In genomic region chr5:113748403-113748802, GRCh38 we compare ENCODE assay signal across 19 cellular contexts.
DNase-seq lines count a peak whose midpoint lies in the region; ATAC-seq and TF ChIP-seq lines count a peak whose summit lies in the region.
"Had no signal": no experiment of that assay in that cellular context is flagged by ENCODE, and none has a peak within 500 bp of the region (broad histone marks: within the 10 kb centered on the region; RNA-seq: fewer than 3 reads in every experiment).

No MANE protein-coding gene starts in this region.

- H3K4me1 Mint-ChIP-seq in activated T-helper 17 cell treated with anti-CD3 and anti-CD28 coated beads, Interleukin-2, amount 50 U/mL, for 72 hours = no peaks in the 10 kb centered on the region
- H3K4me1 Mint-ChIP-seq in activated CD8-positive, alpha-beta T cell treated with anti-CD3 and anti-CD28 coated beads, Interleukin-2, amount 10 ng/mL, durations not matched to agents 7 days and 5 days (ENCODE audit: low read depth) = no peaks in the 10 kb centered on the region
- H3K4me1 Mint-ChIP-seq: CD4-positive, alpha-beta memory T cell had no signal

- no peaks in the 10 kb centered on the region for H3K27me3 Mint-ChIP-seq in activated T-helper 17 cell treated with anti-CD3 and anti-CD28 coated beads, Interleukin-2, amount 50 U/mL, for 72 hours
- H3K27me3 Mint-ChIP-seq in activated CD8-positive, alpha-beta T cell treated with anti-CD3 and anti-CD28 coated beads, Interleukin-2, amount 10 ng/mL, durations not matched to agents 7 days and 5 days (ENCODE audit: low read depth) = no peaks in the 10 kb centered on the region
- H3K27me3 Mint-ChIP-seq: CD4-positive, alpha-beta memory T cell had no signal

- H3K4me1 ChIP-seq in RWPE2 (ENCODE audit: insufficient read depth, poor library complexity, severe bottlenecking) = peaks cover 13% of the 10 kb centered on the region
- peaks cover 23% of the 10 kb centered on the region for H3K4me1 ChIP-seq in foreskin keratinocyte
- H3K4me1 ChIP-seq in trophoblast cell (ENCODE audit: control insufficient read depth in 1 of 2, insufficient read depth in 2 of 2, low read length in 2 of 2) = peaks cover 4 to 7% of the 10 kb centered on the region in 2 experiments
- H3K4me1 ChIP-seq: HAP-1 had no signal

- DNase-seq in DMS53 (lab: John Stamatoyannopoulos, UW) (peak; percentile 26), RWPE2 (ENCODE audit: low spot score) (no peak), foreskin keratinocyte (peak; percentile 59 to 79), trophoblast cell (no peak), HK-2 (ENCODE audit: unreplicated experiment) (no peak)
- no peak for DNase-seq in activated CD8-positive, alpha-beta T cell treated with anti-CD3 and anti-CD28 coated beads, Interleukin-2, amount 10 ng/mL, durations not matched to agents 7 days and 5 days
- DNase-seq: CD4-positive, alpha-beta memory T cell; DMS79 treated with DMSO at 0.1 percent for 48 hours; NCI-H1048; NCI-H1694; NCI-H2107; NCI-H69; SHP77 treated with DMSO at 0.1 percent for 48 hours had no signal

- no peak overlapping the region for H2AK5ac ChIP-seq in trophoblast cell (ENCODE audit: low read length)

- POLR2A ChIA-PET in activated CD8-positive, alpha-beta T cell treated with anti-CD3 and anti-CD28 coated beads, Interleukin-2, amount 10 ng/mL, durations not matched to agents 7 days and 5 days (lab: Charles Lee) = no interaction called here

- WGBS in trophoblast cell (ENCODE audit: extremely low coverage, insufficient coverage, insufficient read length) = no CpG with 5 or more reads among the region's 2 CpGs

- CTCF ChIA-PET in activated CD8-positive, alpha-beta T cell treated with anti-CD3 and anti-CD28 coated beads, Interleukin-2, amount 10 ng/mL, durations not matched to agents 7 days and 5 days (lab: Charles Lee) = no interaction called here

- no peak overlapping the region for H3K23ac ChIP-seq in trophoblast cell (ENCODE audit: low read length)

- no peak overlapping the region for H3K27ac ChIP-seq in RWPE2 (ENCODE audit: poor library complexity, severe bottlenecking)
- no peak overlapping the region for H3K27ac ChIP-seq in foreskin keratinocyte
- H3K27ac ChIP-seq in trophoblast cell (ENCODE audit: low read depth, low read length) = peak overlapping the region; percentile 82
- H3K27ac ChIP-seq: HL-60, KMS-11 had no signal

- no peak overlapping the region for H4K8ac ChIP-seq in trophoblast cell (ENCODE audit: low read depth, low read length)

- H2BK12ac ChIP-seq in trophoblast cell (ENCODE audit: low read length) = no peak overlapping the region

- no peak overlapping the region for H2AFZ ChIP-seq in trophoblast cell (ENCODE audit: insufficient read depth, low read length, poor library complexity)

- H3K79me1 ChIP-seq in trophoblast cell (ENCODE audit: low read length) = peaks cover 4% of the 10 kb centered on the region

- H3K9me3 Mint-ChIP-seq in activated T-helper 17 cell treated with anti-CD3 and anti-CD28 coated beads, Interleukin-2, amount 50 U/mL, for 72 hours = peaks cover 3% of the 10 kb centered on the region
- H3K9me3 Mint-ChIP-seq in activated CD8-positive, alpha-beta T cell treated with anti-CD3 and anti-CD28 coated beads, Interleukin-2, amount 10 ng/mL, durations not matched to agents 7 days and 5 days (ENCODE audit: insufficient read depth) = no peaks in the 10 kb centered on the region

- H3K9me3 ChIP-seq in RWPE2 (ENCODE audit: severe bottlenecking) (no peaks in the 10 kb centered on the region), trophoblast cell (ENCODE audit: insufficient read depth, low read depth, low read length) (no peaks in the 10 kb centered on the region)
- H3K9me3 ChIP-seq: HAP-1 had no signal

- no peak overlapping the region for H3K4me3 Mint-ChIP-seq in activated T-helper 17 cell treated with anti-CD3 and anti-CD28 coated beads, Interleukin-2, amount 50 U/mL, for 72 hours
- H3K4me3 Mint-ChIP-seq in activated CD8-positive, alpha-beta T cell treated with anti-CD3 and anti-CD28 coated beads, Interleukin-2, amount 10 ng/mL, durations not matched to agents 7 days and 5 days = no peak overlapping the region
- H3K4me3 Mint-ChIP-seq: CD4-positive, alpha-beta memory T cell had no signal

- no peaks in the 10 kb centered on the region for H3K36me3 ChIP-seq in RWPE2 (ENCODE audit: low read depth)
- H3K36me3 ChIP-seq in trophoblast cell (ENCODE audit: control insufficient read depth in 1 of 2, insufficient read depth in 2 of 2, low read length in 2 of 2) = no peaks in the 10 kb centered on the region
- H3K36me3 ChIP-seq: HAP-1 had no signal

- H3K9ac ChIP-seq in trophoblast cell (ENCODE audit: low read length) = no peak overlapping the region
- H3K9ac ChIP-seq: KMS-11 had no signal

- H3K4me3 ChIP-seq in RWPE2 (ENCODE audit: severe bottlenecking) (no peak overlapping the region), trophoblast cell (ENCODE audit: low read depth, low read length) (no peak overlapping the region)
- H3K4me3 ChIP-seq: HAP-1 had no signal

- no peak overlapping the region for H4K91ac ChIP-seq in trophoblast cell (ENCODE audit: low read depth, low read length)

- H2BK5ac ChIP-seq in trophoblast cell (ENCODE audit: low read depth, low read length, poor library complexity) = no peak overlapping the region

- no peak overlapping the region for H3K4ac ChIP-seq in trophoblast cell (ENCODE audit: low read depth, low read length)

- H3K14ac ChIP-seq in trophoblast cell (ENCODE audit: low read length) = no peak overlapping the region

- ATAC-seq in RWPE2 (ENCODE audit: low read depth) (peak; percentile 72), foreskin keratinocyte (peak; percentile 89), GM18502 (IDR thresholded peaks at IDR 0.05; ENCODE audit: poor library complexity, unreplicated experiment) (no peak)
- ATAC-seq in activated T-helper 17 cell treated with anti-CD3 and anti-CD28 coated beads, Interleukin-2, amount 50 U/mL, for 72 hours (replicated peaks) = no peak
- ATAC-seq in activated CD8-positive, alpha-beta T cell treated with anti-CD3 and anti-CD28 coated beads, Interleukin-2, amount 10 ng/mL, durations not matched to agents 7 days and 5 days = no peak
- ATAC-seq: HepG2 had no signal

- no peak overlapping the region for H2BK120ac ChIP-seq in trophoblast cell (ENCODE audit: insufficient read depth, low read length, poor library complexity)

- H3K27ac Mint-ChIP-seq in activated T-helper 17 cell treated with anti-CD3 and anti-CD28 coated beads, Interleukin-2, amount 50 U/mL, for 72 hours = no peak overlapping the region
- H3K27ac Mint-ChIP-seq in activated CD8-positive, alpha-beta T cell treated with anti-CD3 and anti-CD28 coated beads, Interleukin-2, amount 10 ng/mL, durations not matched to agents 7 days and 5 days = no peak overlapping the region
- H3K27ac Mint-ChIP-seq: CD4-positive, alpha-beta memory T cell had no signal

- TF ChIP-seq CTCF in RWPE2 (IDR thresholded peaks at IDR 0.05; ENCODE audit: poor library complexity, severe bottlenecking) (no peak), foreskin keratinocyte (conservative IDR thresholded peaks at IDR 0.05) (no peak)

- H3K36me3 Mint-ChIP-seq in activated T-helper 17 cell treated with anti-CD3 and anti-CD28 coated beads, Interleukin-2, amount 50 U/mL, for 72 hours (ENCODE audit: low read depth) = no peaks in the 10 kb centered on the region
- no peaks in the 10 kb centered on the region for H3K36me3 Mint-ChIP-seq in activated CD8-positive, alpha-beta T cell treated with anti-CD3 and anti-CD28 coated beads, Interleukin-2, amount 10 ng/mL, durations not matched to agents 7 days and 5 days (ENCODE audit: low read depth)
- H3K36me3 Mint-ChIP-seq: CD4-positive, alpha-beta memory T cell had no signal

- H3K4me2 ChIP-seq in trophoblast cell (ENCODE audit: low read length) = no peak overlapping the region
- H3K4me2 ChIP-seq: KMS-11 had no signal

- H4K12ac ChIP-seq in trophoblast cell (ENCODE audit: low read depth, low read length) = no peak overlapping the region

- H3K79me2 ChIP-seq in trophoblast cell (ENCODE audit: control insufficient read depth, insufficient read depth, low read length, poor library complexity) = no peaks in the 10 kb centered on the region

- no peak overlapping the region for H3K18ac ChIP-seq in trophoblast cell (ENCODE audit: low read length)

- H3K27me3 ChIP-seq in RWPE2 (ENCODE audit: insufficient read depth, poor library complexity, severe bottlenecking) (no peaks in the 10 kb centered on the region), foreskin keratinocyte (no peaks in the 10 kb centered on the region), trophoblast cell (ENCODE audit: insufficient read depth, low read length) (no peaks in the 10 kb centered on the region)

Comparison
In these comparisons a context has a peak if more than half of its experiments do, and no peak if none do; other contexts are left out.
1. DNase-seq: peak in DMS53 (single experiment) and foreskin keratinocyte (2 of 2); none in RWPE2 (single experiment), trophoblast cell (0 of 2), HK-2 (single experiment) and activated CD8-positive, alpha-beta T cell treated with anti-CD3 and anti-CD28 coated beads, Interleukin-2, amount 10 ng/mL, durations not matched to agents 7 days and 5 days (single experiment).
2. ATAC-seq: peak in RWPE2 (single experiment) and foreskin keratinocyte (single experiment); none in GM18502 (single experiment), activated T-helper 17 cell treated with anti-CD3 and anti-CD28 coated beads, Interleukin-2, amount 50 U/mL, for 72 hours (single experiment) and activated CD8-positive, alpha-beta T cell treated with anti-CD3 and anti-CD28 coated beads, Interleukin-2, amount 10 ng/mL, durations not matched to agents 7 days and 5 days (single experiment).